ENCODE assay signal across 8 cellular contexts in the genomic region with DNA sequence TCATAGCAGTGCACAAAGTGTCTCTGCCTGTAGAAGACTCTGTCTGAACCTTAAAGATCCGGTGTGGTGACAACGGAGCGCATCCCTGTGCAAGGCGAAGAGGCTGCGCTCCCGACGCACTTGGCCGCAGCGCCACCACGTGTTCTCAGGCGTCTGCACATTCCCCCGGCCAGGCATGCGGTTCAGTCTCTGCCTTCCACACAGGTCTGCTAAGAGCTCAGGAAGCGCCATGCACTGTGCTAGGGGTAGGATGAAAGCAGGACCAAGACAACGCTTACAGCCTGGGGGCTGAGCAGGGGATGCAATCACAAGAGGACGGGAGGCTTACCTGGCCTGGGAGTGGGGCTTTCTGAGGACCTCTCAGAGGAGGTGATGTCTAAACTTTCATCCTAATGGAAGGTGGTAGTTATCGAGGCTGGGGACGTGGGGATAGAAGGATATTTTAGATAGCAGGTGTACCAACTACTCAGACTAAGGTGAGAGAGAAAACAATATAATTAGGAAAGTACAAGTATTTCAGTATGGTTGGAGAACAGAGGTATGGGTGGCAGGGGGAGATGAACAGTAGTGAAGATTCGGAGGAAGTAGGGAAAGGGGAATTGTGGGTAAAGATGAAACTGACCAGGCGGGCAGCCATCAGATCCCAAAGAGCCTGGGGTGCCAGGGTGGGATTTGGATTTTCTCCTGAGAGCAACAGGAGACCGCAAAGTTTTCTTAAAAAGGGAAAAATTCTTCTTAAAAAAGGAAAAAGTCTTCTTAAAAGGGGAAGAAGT. TPM values are rescaled to one million over a fixed set of nuclear protein-coding genes. Genes with fewer than 3 reads are reported as not detected.
DNase-seq lines count a peak whose midpoint lies in the region; ATAC-seq and TF ChIP-seq lines count a peak whose summit lies in the region.

No MANE protein-coding gene starts in this region.

- intact Hi-C loops in natural killer cell (cut with micrococcal nuclease): loop anchor here (10.0 kb wide), 2 partner anchors 970 to 1450 kb away; no protein-coding TSS in a partner anchor

- DNase-seq in NCI-H2196 (lab: John Stamatoyannopoulos, UW; ENCODE audit: unreplicated experiment) (peak; percentile 47), NCI-H2196 treated with DMSO at 0.1 percent for 48 hours (lab: John Stamatoyannopoulos, UW; ENCODE audit: unreplicated experiment) (no peak), NOMO-1 treated with dmso at 0.1 percent for 144 hours (lab: John Stamatoyannopoulos, UW; ENCODE audit: unreplicated experiment) (peak; percentile 91), activated T-cell treated with anti-CD3 and anti-CD28 coated beads for 24 hours (ENCODE audit: low read depth) (peak; percentile 82), epithelial cell of proximal tubule (ENCODE audit: low read depth) (no peak), natural killer cell (peak; percentile 21)
- DNase-seq in stimulated activated naive CD4-positive, alpha-beta T cell (lab: John Stamatoyannopoulos, UW): peak; percentile 70 to 85 (median 75)

- peaks cover 11 to 18% of the 10 kb centered on the region in 2 donors for H3K4me1 Mint-ChIP-seq in natural killer cell

- TF ChIP-seq CTCF in epithelial cell of proximal tubule (conservative IDR thresholded peaks at IDR 0.05; ENCODE audit: low read depth, low read length) (peak; percentile 82), natural killer cell (IDR thresholded peaks at IDR 0.05) (peak; percentile 14)

- peaks cover 25 to 55% of the 10 kb centered on the region in 2 donors for H3K27me3 Mint-ChIP-seq in natural killer cell (ENCODE audit: low read depth in 2 of 2)

- no peaks in the 10 kb centered on the region for H3K9me3 Mint-ChIP-seq in natural killer cell

- no peak overlapping the region for H3K4me3 ChIP-seq in epithelial cell of proximal tubule (ENCODE audit: low read depth, low read length)

- no peaks in the 10 kb centered on the region for H3K36me3 Mint-ChIP-seq in natural killer cell

- ATAC-seq in HG02885 (IDR thresholded peaks at IDR 0.05; ENCODE audit: poor library complexity, unreplicated experiment) (peak; percentile 93), natural killer cell (peak; percentile 63 to 87 (median 76))

- H3K4me3 Mint-ChIP-seq in natural killer cell: peak overlapping the region; percentile 71

- no peak overlapping the region for H3K27ac Mint-ChIP-seq in natural killer cell

RNA-seq across cellular contexts. Expression of a gene that starts 13.3 kb away (rescaled TPM):
- total RNA-seq in epithelial cell of proximal tubule (not detected in 2 replicates), natural killer cell (not detected)

Comparison
In these comparisons a context has a peak if more than half of its experiments do, and no peak if none do; other contexts are left out.
1. DNase-seq: peak in NCI-H2196 (single experiment), NOMO-1 treated with dmso at 0.1 percent for 144 hours (single experiment), activated T-cell treated with anti-CD3 and anti-CD28 coated beads for 24 hours (single experiment), natural killer cell (single experiment) and stimulated activated naive CD4-positive, alpha-beta T cell (6 of 6); none in NCI-H2196 treated with DMSO at 0.1 percent for 48 hours (single experiment) and epithelial cell of proximal tubule (single experiment).